21 cellular contexts compared by ENCODE assay signal in genomic region chr14:93136009-93136408, GRCh38. TPM values are rescaled to one million over a fixed set of nuclear protein-coding genes. Genes with fewer than 3 reads are reported as not detected.
A peak's percentile ranks its signal among the peaks of the same experiment; 100 is the strongest.
DNase-seq lines count a peak whose midpoint lies in the region; ATAC-seq, FAIRE-seq and TF ChIP-seq lines count a peak whose summit lies in the region.
"Had no signal": no experiment of that assay in that cellular context is flagged by ENCODE, and none has a peak within 500 bp of the region (broad histone marks: within the 10 kb centered on the region; RNA-seq: fewer than 3 reads in every experiment).

No MANE protein-coding gene starts in this region.

- H3K27ac ChIP-seq in body of pancreas = peak overlapping the region; percentile 45 to 73 (median 62)
- H3K27ac ChIP-seq in kidney (ENCODE audit: low read depth in 2 of 2, low read length in 2 of 2) = peak overlapping the region; percentile 23 to 37
- peak overlapping the region in 4 of 5 donors; percentile 33 to 71 (median 68) for H3K27ac ChIP-seq in stomach

- FAIRE-seq in kidney (lab: Jason Lieb, UNC) = no peak
- FAIRE-seq: G401.6, RCC 7860 had no signal

- 37 to 57% methylated on average over 8 of the region's 8 CpGs for WGBS in body of pancreas, 2 donors
- 41 to 55% (median 46%) methylated on average over 8 of the region's 8 CpGs for WGBS in stomach, 5 donors

- H3K27me3 ChIP-seq in H7 (ENCODE audit: control insufficient read depth, insufficient read depth, low read length) = no peaks in the 10 kb centered on the region
- H3K27me3 ChIP-seq in body of pancreas = no peaks in the 10 kb centered on the region
- H3K27me3 ChIP-seq in stomach = no peaks in the 10 kb centered on the region

- no peaks in the 10 kb centered on the region for H3K9me3 ChIP-seq in body of pancreas
- H3K9me3 ChIP-seq in kidney (ENCODE audit: control insufficient read depth in 1 of 2, low read length in 2 of 2) = no peaks in the 10 kb centered on the region
- no peaks in the 10 kb centered on the region for H3K9me3 ChIP-seq in stomach
- H3K9me3 ChIP-seq: HAP-1, SK-N-SH had no signal

- TF ChIP-seq CTCF in body of pancreas (IDR thresholded peaks at IDR 0.05) (no peak), kidney (IDR thresholded peaks at IDR 0.05; ENCODE audit: borderline replicate concordance, extremely low read depth, insufficient read depth) (no peak), stomach (IDR thresholded peaks at IDR 0.05) (no peak)

- H3K9ac ChIP-seq in kidney (ENCODE audit: low read length in 2 of 2) = no peak overlapping the region
- H3K9ac ChIP-seq: SK-N-SH had no signal

- DNase-seq in H7 = peak; percentile 30
- no peak for DNase-seq in body of pancreas
- DNase-seq in kidney = no peak
- DNase-seq in stomach = no peak
- DNase-seq in activated naive CD4-positive, alpha-beta T cell treated with anti-CD3 and anti-CD28 coated beads, Interleukin-2, amount 50 U/mL, for 16 hours = no peak
- no peak for DNase-seq in NCI-H510A (lab: John Stamatoyannopoulos, UW)
- no peak for DNase-seq in activated T-cell treated with anti-CD3 and anti-CD28 coated beads, Interleukin-2, amount 50 U/mL, for 1 hour
- DNase-seq: CD4-positive, CD25-positive, alpha-beta regulatory T cell; COR-L47; DMS 273 treated with DMSO at 0.1 percent for 48 hours; Kasumi-1; MM.1S; NCI-H1092 treated with DMSO at 0.1 percent for 48 hours; NCI-H2081; NCI-H2171 treated with DMSO at 0.1 percent for 48 hours; NCI-H446 treated with DMSO at 0.1 percent for 48 hours; Right ventricle myocardium superior; SK-N-SH had no signal

- intact Hi-C loops in body of pancreas (cut with DNase I) = no loop called here
- intact Hi-C loops in kidney (cut with DNase I) = loop anchor here (10.0 kb wide), 1 partner anchor 181 kb away; no protein-coding TSS in a partner anchor
- intact Hi-C loops in stomach (cut with DNase I; ENCODE audit: low total_unique reads) = loop anchor here (10.0 kb wide), 1 partner anchor 181 kb away; no protein-coding TSS in a partner anchor

- TF ChIP-seq POLR2A in body of pancreas (IDR thresholded peaks at IDR 0.05) = no peak
- no peak for TF ChIP-seq POLR2A in stomach (IDR thresholded peaks at IDR 0.05)

- H3K4me3 ChIP-seq in H7 (ENCODE audit: insufficient read depth, low read depth, low read length) (no peak overlapping the region), body of pancreas (no peak overlapping the region), kidney (ENCODE audit: low read length in 2 of 2) (no peak overlapping the region), stomach (no peak overlapping the region)
- H3K4me3 ChIP-seq: HAP-1 had no signal

- TF ChIP-seq EP300 in stomach (IDR thresholded peaks at IDR 0.05) = no peak

- H3K4me1 ChIP-seq in body of pancreas (peaks cover 50% of the 10 kb centered on the region), kidney (ENCODE audit: control insufficient read depth in 1 of 2, insufficient read depth in 1 of 2, low read depth in 1 of 2, low read length in 2 of 2) (peaks cover 2 to 5% of the 10 kb centered on the region in 2 donors), stomach (peaks cover 10 to 71% (median 56%) of the 10 kb centered on the region in 4 donors)
- H3K4me1 ChIP-seq: HAP-1 had no signal

- H3K36me3 ChIP-seq in H7 (replicated peaks; ENCODE audit: control insufficient read depth, insufficient read depth, low read length) (no peaks in the 10 kb centered on the region), body of pancreas (replicated peaks in 1 of 2; ENCODE audit: insufficient read depth in 1 of 2, low read depth in 2 of 2) (no peaks in the 10 kb centered on the region), kidney (ENCODE audit: control insufficient read depth in 1 of 2, insufficient read depth in 2 of 2, low read length in 2 of 2) (no peaks in the 10 kb centered on the region), stomach (no peaks in the 10 kb centered on the region)
- H3K36me3 ChIP-seq: HAP-1 had no signal

- ATAC-seq in body of pancreas = no peak

RNA-seq across cellular contexts. Expression of gene ITPK1, which starts 20.3 kb away (rescaled TPM):
- total RNA-seq in H7 (2014; rRNA removed; shearing (Covaris generic)) = 75.1 and 92.1 TPM in 2 replicates
- total RNA-seq in body of pancreas (10 to 100 TPM; 30.1 to 32.6 TPM), kidney (92.0 TPM), stomach (10 to 100 TPM; 17.8 to 46.3 (median 29.5) TPM)
- polyA plus RNA-seq in kidney (ENCODE audit: insufficient read depth, low read depth, low replicate concordance) (43.6 TPM), stomach (10 to 100 TPM; 23.3 to 32.8 (median 28.4) TPM)

RNA-seq across cellular contexts. Expression of gene MOAP1, which starts 48.7 kb away (rescaled TPM):
- total RNA-seq in H7 (2014; rRNA removed; shearing (Covaris generic)) = 17.9 and 20.1 TPM in 2 replicates
- total RNA-seq in body of pancreas (10 to 100 TPM; 10.2 to 17.9 TPM), kidney (38.4 TPM), stomach (10 to 100 TPM in 2 of 5 donors, 1 to 10 TPM in 2, under 1 TPM in 1; 0.87 to 44.1 (median 9.4) TPM)
- polyA plus RNA-seq in kidney (ENCODE audit: insufficient read depth, low read depth, low replicate concordance) (40.1 TPM), stomach (10 to 100 TPM; 18.3 to 26.0 (median 20.1) TPM)

RNA-seq across cellular contexts. Expression of gene LYSET, which starts 49.1 kb away (rescaled TPM):
- 13.9 and 15.1 TPM in 2 replicates for total RNA-seq in H7 (2014; rRNA removed; shearing (Covaris generic))
- 1 to 10 TPM in 1 of 2 donors, under 1 TPM in 1; 0.66 to 5.4 TPM for total RNA-seq in body of pancreas
- 25.6 TPM for total RNA-seq in kidney
- 34.9 TPM for polyA plus RNA-seq in kidney (ENCODE audit: insufficient read depth, low read depth, low replicate concordance)
- 10 to 100 TPM in 1 of 5 donors, 1 to 10 TPM in 2, under 1 TPM in 2; 0.87 to 11.6 (median 2.9) TPM for total RNA-seq in stomach
- 10 to 100 TPM; 19.3 to 23.8 (median 21.6) TPM for polyA plus RNA-seq in stomach
